8 cellular contexts compared by ENCODE assay signal in genomic region chr1:28437924-28438699, GRCh38.
DNase-seq lines count a peak whose midpoint lies in the region; ATAC-seq and TF ChIP-seq lines count a peak whose summit lies in the region.

No MANE protein-coding gene starts in this region.

- no peaks in the 10 kb centered on the region for H4K20me1 ChIP-seq in PC-9 (ENCODE audit: insufficient read depth)

- TSS peak; percentile 83 for BruUV-seq in PC-9 (replicated peaks; lab: Mats Ljungman, UMichigan)

- H3F3A ChIP-seq in PC-9 (ENCODE audit: insufficient read depth, low read depth) = peaks cover 33% of the 10 kb centered on the region

- H3K4me3 Mint-ChIP-seq in dendritic cell treated with granulocyte-macrophage colony-stimulating factor and Interleukin-4, amounts not matched to agents 40 ng/mL and 50 ng/mL, for 4 days = peak overlapping the region; percentile 57

- H3K9me2 ChIP-seq in PC-9 (ENCODE audit: insufficient read depth) = no peaks in the 10 kb centered on the region

- no peaks in the 10 kb centered on the region for H3K9me3 Mint-ChIP-seq in dendritic cell treated with granulocyte-macrophage colony-stimulating factor and Interleukin-4, amounts not matched to agents 40 ng/mL and 50 ng/mL, for 4 days

- H3K79me2 ChIP-seq in PC-9 (ENCODE audit: low read depth) = peaks cover 30% of the 10 kb centered on the region

- H3K4me1 Mint-ChIP-seq in dendritic cell treated with granulocyte-macrophage colony-stimulating factor and Interleukin-4, amounts not matched to agents 40 ng/mL and 50 ng/mL, for 4 days (ENCODE audit: low read depth) = peaks cover 15% of the 10 kb centered on the region

- no peaks in the 10 kb centered on the region for H3K27me3 Mint-ChIP-seq in dendritic cell treated with granulocyte-macrophage colony-stimulating factor and Interleukin-4, amounts not matched to agents 40 ng/mL and 50 ng/mL, for 4 days

- H3K27ac ChIP-seq in PC-9 (peak overlapping the region; percentile 79), right lobe of liver (peak overlapping the region; percentile 29 to 59 (median 58)), subcutaneous abdominal adipose tissue (ENCODE audit: low read depth, low read length) (peak overlapping the region; percentile 57)

- peaks cover 37% of the 10 kb centered on the region for H3K4me1 ChIP-seq in PC-9 (replicated peaks; ENCODE audit: insufficient read depth)
- peaks cover 0 to 18% (median 5%) of the 10 kb centered on the region in 4 donors for H3K4me1 ChIP-seq in right lobe of liver
- H3K4me1 ChIP-seq in subcutaneous abdominal adipose tissue (ENCODE audit: control insufficient read depth in 5 of 5, insufficient read depth in 5 of 5, low read length in 5 of 5) = peaks cover 1 to 16% (median 10%) of the 10 kb centered on the region in 5 donors

- H3K27me3 ChIP-seq in H7 (ENCODE audit: control insufficient read depth, insufficient read depth, low read length) (no peaks in the 10 kb centered on the region), PC-9 (ENCODE audit: insufficient read depth, low read depth) (no peaks in the 10 kb centered on the region), right lobe of liver (no peaks in the 10 kb centered on the region), subcutaneous abdominal adipose tissue (ENCODE audit: control insufficient read depth in 5 of 5, insufficient read depth in 4 of 5, low read length in 5 of 5) (no peaks in the 10 kb centered on the region)

- CTCF ChIA-PET in PC-9 (lab: Charles Lee) = interaction anchor here (1.2 kb wide), 1 partner anchor 28 kb away, joined by 4 read pairs; no protein-coding TSS in a partner anchor

- intact Hi-C loops in PC-9 (cut with micrococcal nuclease; ENCODE audit: unreplicated experiment) (loop anchor here (1.0 to 5.0 kb wide), 2 partner anchors 12 to 69 kb away; partner anchors contain the start of gene RCC1), right lobe of liver (cut with DNase I) (no loop called here)
- intact Hi-C loops in dendritic cell treated with granulocyte-macrophage colony-stimulating factor and Interleukin-4, amounts not matched to agents 40 ng/mL and 50 ng/mL, for 4 days (cut with micrococcal nuclease) = no loop called here

- peak overlapping the region in 4 of 5 donors; percentile 6 to 70 (median 20) for H3K9ac ChIP-seq in subcutaneous abdominal adipose tissue (ENCODE audit: low read length in 5 of 5)

- 28% methylated on average over 10 of the region's 10 CpGs for WGBS in right lobe of liver (ENCODE audit: insufficient coverage, low coverage, low lambda C conversion rate, missing lambda C conversion rate)

- H3K36me3 Mint-ChIP-seq in dendritic cell treated with granulocyte-macrophage colony-stimulating factor and Interleukin-4, amounts not matched to agents 40 ng/mL and 50 ng/mL, for 4 days (ENCODE audit: low read depth) = peaks cover under 1% of the 10 kb centered on the region

- TF ChIP-seq CTCF in PC-9 (conservative IDR thresholded peaks at IDR 0.05) (no peak), right lobe of liver (IDR thresholded peaks at IDR 0.05) (no peak)

- peak overlapping the region; percentile 82 for H3K4me2 ChIP-seq in PC-9

- POLR2A ChIA-PET in PC-9 (lab: Charles Lee; ENCODE audit: unreplicated experiment) = interaction anchor here (0.6 to 1.1 kb wide), 6 partner anchors 68 to 808 kb away, joined by 3 to 26 read pairs (median 4); partner anchors contain the start of genes ATP5IF1, RCC1 and YTHDF2

- no peak overlapping the region for H3K4me3 ChIP-seq in H7 (ENCODE audit: insufficient read depth, low read depth, low read length)
- peak overlapping the region; percentile 56 for H3K4me3 ChIP-seq in PC-9
- H3K4me3 ChIP-seq in right lobe of liver = peak overlapping the region; percentile 4 to 19 (median 15)
- H3K4me3 ChIP-seq in subcutaneous abdominal adipose tissue (ENCODE audit: low read depth in 1 of 5, low read length in 5 of 5) = peak overlapping the region; percentile 6 to 56 (median 51)

- H2AFZ ChIP-seq in PC-9 = no peak overlapping the region

- no peaks in the 10 kb centered on the region; the same call in 1 of the 2 replicates for H3K36me3 ChIP-seq in H7 (replicated peaks; ENCODE audit: control insufficient read depth, insufficient read depth, low read length)
- no peaks in the 10 kb centered on the region for H3K36me3 ChIP-seq in PC-9 (ENCODE audit: low read depth)
- no peaks in the 10 kb centered on the region for H3K36me3 ChIP-seq in right lobe of liver
- no peaks in the 10 kb centered on the region for H3K36me3 ChIP-seq in subcutaneous abdominal adipose tissue (ENCODE audit: control insufficient read depth in 5 of 5, insufficient read depth in 5 of 5, low read length in 5 of 5)

- peak overlapping the region; percentile 74 for H3K27ac Mint-ChIP-seq in dendritic cell treated with granulocyte-macrophage colony-stimulating factor and Interleukin-4, amounts not matched to agents 40 ng/mL and 50 ng/mL, for 4 days

- DNase-seq in CMK (ENCODE audit: low read depth) (peak; percentile 92), H7 (peak; percentile 33), PC-9 (peak; percentile 87 to 93), right lobe of liver (peak; percentile 77 to 87 (median 80))

- ATAC-seq in right lobe of liver (peak; percentile 98 to 100 (median 100)), GM18858 (IDR thresholded peaks at IDR 0.05; ENCODE audit: unreplicated experiment) (no peak), HG02571 (IDR thresholded peaks at IDR 0.05; ENCODE audit: unreplicated experiment) (no peak)

- H3K9me3 ChIP-seq in PC-9 (ENCODE audit: insufficient read depth, low read depth) (no peaks in the 10 kb centered on the region), right lobe of liver (no peaks in the 10 kb centered on the region), subcutaneous abdominal adipose tissue (ENCODE audit: control insufficient read depth in 5 of 5, low read length in 5 of 5) (no peaks in the 10 kb centered on the region)

- peak; percentile 81 for TF ChIP-seq POLR2A in right lobe of liver (IDR thresholded peaks at IDR 0.05)

Comparison
In these comparisons a context has a peak if more than half of its experiments do, and no peak if none do; other contexts are left out.
1. DNase-seq: peak in every context shown above with its lines; median percentile 92 in CMK; 90 in PC-9; 80 in right lobe of liver; 33 in H7.
2. ATAC-seq: peak in right lobe of liver (4 of 4); none in GM18858 (single experiment) and HG02571 (single experiment).
3. Peak in every context shown above with its lines, with median percentiles within 50 percentile points of each other: H3K27ac ChIP-seq.